9 cellular contexts compared by ENCODE assay signal in genomic region chrX:53239474-53239873, GRCh38. TPM values are rescaled to one million over a fixed set of nuclear protein-coding genes. Genes with fewer than 3 reads are reported as not detected.
DNase-seq lines count a peak whose midpoint lies in the region; ATAC-seq and TF ChIP-seq lines count a peak whose summit lies in the region.
"Had no signal": no experiment of that assay in that cellular context is flagged by ENCODE, and none has a peak within 500 bp of the region (broad histone marks: within the 10 kb centered on the region; RNA-seq: fewer than 3 reads in every experiment).

No MANE protein-coding gene starts in this region.

- H2BK5ac ChIP-seq in IMR-90 (ENCODE audit: low read depth, low read length, poor library complexity, severe bottlenecking) (no peak overlapping the region), mesendoderm (ENCODE audit: low read length) (no peak overlapping the region)

- H3K27me3 ChIP-seq in GM06990 (replicated peaks; ENCODE audit: control insufficient read depth, insufficient read depth, low read length) (no peaks in the 10 kb centered on the region; the same call in 1 of the 2 replicates), IMR-90 (ENCODE audit: control insufficient read depth, insufficient read depth, low read length) (peaks cover 18% of the 10 kb centered on the region; the same call in 1 of the 2 replicates), mesendoderm (ENCODE audit: insufficient read depth, low read length, poor library complexity) (no peaks in the 10 kb centered on the region)

- in situ Hi-C loops in IMR-90 (cut with MboI; ENCODE audit: low sequenced_read_pairs), result no loop called here

- ATAC-seq in IMR-90 (ENCODE audit: low read depth), result no peak; the same call in 1 of the 2 replicates
- ATAC-seq in activated CD8-positive, alpha-beta T cell treated with anti-CD3 and anti-CD28 coated beads for 36 hours, result peak; percentile 86
- no peak for ATAC-seq in GM21447 (IDR thresholded peaks at IDR 0.05; ENCODE audit: unreplicated experiment)
- ATAC-seq in GM19395 (IDR thresholded peaks at IDR 0.05; ENCODE audit: unreplicated experiment), result no peak

- TF ChIP-seq RAD21 in IMR-90 (IDR thresholded peaks at IDR 0.05; ENCODE audit: low read length), result no peak

- H3K9ac ChIP-seq in IMR-90 (ENCODE audit: low read depth, low read length) (no peak overlapping the region), mesendoderm (ENCODE audit: low read length) (no peak overlapping the region)

- WGBS in IMR-90 (ENCODE audit: extremely low coverage in 2 of 2, insufficient read length in 1 of 2), 2 experiments, result 60% methylated on average over 1 of the region's 6 CpGs; no CpG with 5 or more reads in 1 of the 2 experiments
- WGBS in mesendoderm (ENCODE audit: extremely low coverage, insufficient coverage, low lambda C conversion rate), result no CpG with 5 or more reads among the region's 6 CpGs

- no peak overlapping the region for H4K91ac ChIP-seq in IMR-90 (ENCODE audit: insufficient read depth, low read depth, low read length)

- no peaks in the 10 kb centered on the region; the same call in 1 of the 2 replicates for H3K9me1 ChIP-seq in IMR-90 (ENCODE audit: insufficient read depth, low read length)

- H2BK120ac ChIP-seq in IMR-90 (ENCODE audit: low read depth, low read length) (no peak overlapping the region), mesendoderm (ENCODE audit: low read depth, low read length) (no peak overlapping the region)

- H3K27ac ChIP-seq in IMR-90 (ENCODE audit: insufficient read depth, low read length), result no peak overlapping the region
- no peak overlapping the region for H3K27ac ChIP-seq in mesendoderm (ENCODE audit: low read depth, low read length)

- no peaks in the 10 kb centered on the region for H3K9me3 Mint-ChIP-seq in activated CD8-positive, alpha-beta T cell treated with anti-CD3 and anti-CD28 coated beads for 36 hours
- H3K9me3 Mint-ChIP-seq: activated B cell treated with CpG ODN at 0.5 μM for 24 hours had no signal

- H2BK15ac ChIP-seq in IMR-90 (ENCODE audit: low read depth, low read length) (no peak overlapping the region), mesendoderm (replicated peaks; ENCODE audit: low read depth) (no peak overlapping the region)

- dilution Hi-C loops in IMR-90 (cut with HindIII; ENCODE audit: low sequenced_read_pairs, unreplicated experiment), result no loop called here

- peaks cover 10% of the 10 kb centered on the region for H3K4me1 Mint-ChIP-seq in activated CD8-positive, alpha-beta T cell treated with anti-CD3 and anti-CD28 coated beads for 36 hours (ENCODE audit: low read depth)
- H3K4me1 Mint-ChIP-seq: activated B cell treated with CpG ODN at 0.5 μM for 24 hours had no signal

- H3K79me2 ChIP-seq in mesendoderm (ENCODE audit: control insufficient read depth, insufficient read depth, low read length), result no peaks in the 10 kb centered on the region

- H3K27ac Mint-ChIP-seq in activated CD8-positive, alpha-beta T cell treated with anti-CD3 and anti-CD28 coated beads for 36 hours, result no peak overlapping the region
- H3K27ac Mint-ChIP-seq: activated B cell treated with CpG ODN at 0.5 μM for 24 hours had no signal

- H3K4me1 ChIP-seq in IMR-90 (ENCODE audit: control insufficient read depth, insufficient read depth, low read length) (no peaks in the 10 kb centered on the region), mesendoderm (ENCODE audit: control insufficient read depth, low read depth, low read length) (no peaks in the 10 kb centered on the region)

- DNase-seq in GM06990 (ENCODE audit: extremely low read depth, insufficient read length) (no peak), IMR-90 (no peak), mesendoderm (peak; percentile 61), cardiac septum (ENCODE audit: low spot score) (no peak), EL (no peak)
- peak; percentile 71 for DNase-seq in activated CD8-positive, alpha-beta T cell treated with anti-CD3 and anti-CD28 coated beads for 36 hours
- DNase-seq: activated B cell treated with CpG ODN at 0.5 μM for 24 hours had no signal

- H3K36me3 Mint-ChIP-seq in activated CD8-positive, alpha-beta T cell treated with anti-CD3 and anti-CD28 coated beads for 36 hours (ENCODE audit: low read depth), result no peaks in the 10 kb centered on the region

- H3K4me3 Mint-ChIP-seq in activated CD8-positive, alpha-beta T cell treated with anti-CD3 and anti-CD28 coated beads for 36 hours, result no peak overlapping the region
- H3K4me3 Mint-ChIP-seq: activated B cell treated with CpG ODN at 0.5 μM for 24 hours had no signal

- no peaks in the 10 kb centered on the region for H3K9me3 ChIP-seq in IMR-90 (ENCODE audit: control insufficient read depth, insufficient read depth, low read length)

- H2AK5ac ChIP-seq in IMR-90 (ENCODE audit: low read depth, low read length) (no peak overlapping the region), mesendoderm (ENCODE audit: low read length) (no peak overlapping the region)

- H3K23ac ChIP-seq in IMR-90 (ENCODE audit: low read depth, low read length) (no peak overlapping the region), mesendoderm (ENCODE audit: low read length) (no peak overlapping the region)

- H3K27me3 Mint-ChIP-seq in activated CD8-positive, alpha-beta T cell treated with anti-CD3 and anti-CD28 coated beads for 36 hours, result no peaks in the 10 kb centered on the region
- H3K27me3 Mint-ChIP-seq: activated B cell treated with CpG ODN at 0.5 μM for 24 hours had no signal

- no peak overlapping the region for H3K18ac ChIP-seq in IMR-90 (ENCODE audit: low read depth, low read length)
- H3K18ac ChIP-seq in mesendoderm (ENCODE audit: low read length), result no peak overlapping the region

- BruUV-seq in IMR-90 (replicated peaks; lab: Mats Ljungman, UMichigan), result no TSS peak

- H2BK20ac ChIP-seq in IMR-90 (ENCODE audit: low read depth, low read length), result no peak overlapping the region

- H3K36me3 ChIP-seq in GM06990 (ENCODE audit: control insufficient read depth, insufficient read depth, low read length), result no peaks in the 10 kb centered on the region
- peaks cover 16% of the 10 kb centered on the region; the same call in 1 of the 2 replicates for H3K36me3 ChIP-seq in IMR-90 (ENCODE audit: control insufficient read depth, insufficient read depth, low read length)
- no peaks in the 10 kb centered on the region for H3K36me3 ChIP-seq in mesendoderm (ENCODE audit: control insufficient read depth, insufficient read depth, low read length)

- peak; percentile 37 for TF ChIP-seq CTCF in GM06990 (IDR thresholded peaks at IDR 0.05; ENCODE audit: insufficient read depth, low read length, poor library complexity, severe bottlenecking)
- peak; percentile 20; the same call in 1 of the 2 replicates for TF ChIP-seq CTCF in IMR-90 (conservative IDR thresholded peaks at IDR 0.05; ENCODE audit: low read depth, low read length)
- TF ChIP-seq CTCF in activated CD8-positive, alpha-beta T cell treated with anti-CD3 and anti-CD28 coated beads for 36 hours (IDR thresholded peaks at IDR 0.05), result peak; percentile 15

- peak overlapping the region; percentile 37 for H2AK9ac ChIP-seq in IMR-90 (replicated peaks; ENCODE audit: low read depth, low read length, poor library complexity)

- H3K14ac ChIP-seq in IMR-90 (replicated peaks; ENCODE audit: low read depth, low read length), result no peak overlapping the region

- no peaks in the 10 kb centered on the region for H3K79me1 ChIP-seq in IMR-90 (ENCODE audit: low read depth in 1 of 2, low read length in 2 of 2)
- no peaks in the 10 kb centered on the region for H3K79me1 ChIP-seq in mesendoderm (ENCODE audit: low read length)

- H4K8ac ChIP-seq in IMR-90 (ENCODE audit: low read depth in 2 of 2, low read length in 2 of 2) (no peak overlapping the region), mesendoderm (ENCODE audit: low read depth, low read length) (no peak overlapping the region)

- no peak overlapping the region for H2AFZ ChIP-seq in IMR-90 (replicated peaks; ENCODE audit: low read length, poor library complexity)

- intact Hi-C loops in IMR-90 (cut with micrococcal nuclease) (no loop called here), cardiac septum (cut with DNase I) (no loop called here)
- intact Hi-C loops in activated CD8-positive, alpha-beta T cell treated with anti-CD3 and anti-CD28 coated beads for 36 hours (cut with micrococcal nuclease), result no loop called here

- H3K56ac ChIP-seq in IMR-90 (ENCODE audit: extremely low read depth, insufficient read depth, low read length) (no peak overlapping the region), mesendoderm (ENCODE audit: low read length) (no peak overlapping the region)

- no peak overlapping the region for H3K4me2 ChIP-seq in IMR-90 (ENCODE audit: low read depth, low read length)
- H3K4me2 ChIP-seq in mesendoderm (ENCODE audit: low read length), result no peak overlapping the region

- no peaks in the 10 kb centered on the region for H4K20me1 ChIP-seq in IMR-90 (ENCODE audit: insufficient read depth, low read length)

- no peak overlapping the region for H4K5ac ChIP-seq in IMR-90 (ENCODE audit: low read depth, low read length)
- H4K5ac ChIP-seq in mesendoderm (ENCODE audit: low read length), result no peak overlapping the region

- TF ChIP-seq POLR2A in IMR-90 (IDR thresholded peaks at IDR 0.05; ENCODE audit: low read depth, low read length), result no peak

- POLR2A ChIA-PET in IMR-90 (lab: Charles Lee; ENCODE audit: unreplicated experiment), result no interaction called here
- POLR2A ChIA-PET in activated CD8-positive, alpha-beta T cell treated with anti-CD3 and anti-CD28 coated beads for 36 hours (lab: Charles Lee), result interaction anchor here (1.3 kb wide), 1 partner anchor 14 kb away, joined by 7 read pairs; the partner anchor contains the start of gene KDM5C

- no peak overlapping the region for H3K4me3 ChIP-seq in GM06990 (replicated peaks; ENCODE audit: low read depth, low read length)
- H3K4me3 ChIP-seq in IMR-90 (ENCODE audit: insufficient read depth, low read depth, low read length), result no peak overlapping the region
- no peak overlapping the region for H3K4me3 ChIP-seq in mesendoderm (ENCODE audit: low read length)

- H3K4ac ChIP-seq in IMR-90 (ENCODE audit: low read depth, low read length), result no peak overlapping the region
- no peak overlapping the region for H3K4ac ChIP-seq in mesendoderm (ENCODE audit: low read depth, low read length)

- CTCF ChIA-PET in IMR-90 (lab: Yijun Ruan, JAX), result no interaction called here
- CTCF ChIA-PET in activated CD8-positive, alpha-beta T cell treated with anti-CD3 and anti-CD28 coated beads for 36 hours (lab: Charles Lee), result interaction anchor here (0.6 to 1.5 kb wide), 10 partner anchors 8 to 243 kb away, joined by 3 to 6 read pairs (median 4); no protein-coding TSS in a partner anchor

RNA-seq across cellular contexts. Expression of gene KDM5C, which starts 14.5 kb away (rescaled TPM):
- total RNA-seq in IMR-90 (2012; rRNA removed) (65.8 and 84.6 TPM in 2 replicates), cardiac septum (57.7 TPM)
- 75.4 and 75.8 TPM in 2 replicates for polyA plus RNA-seq in IMR-90 (2012; rRNA removed)
- polyA plus RNA-seq in IMR-90 (2012; cell fraction: cytosol; rRNA removed), result 55.1 and 56.5 TPM in 2 replicates
- 183 and 297 TPM in 2 replicates for polyA plus RNA-seq in IMR-90 (2012; cell fraction: nucleus; rRNA removed; ENCODE audit: low replicate concordance)
- total RNA-seq in activated CD8-positive, alpha-beta T cell treated with anti-CD3 and anti-CD28 coated beads for 36 hours, result 10 to 100 TPM; 94.3 to 99.4 TPM
- 33.4 TPM for polyA plus RNA-seq in mesendoderm (2013, experiment 1 of 2)
- 31.7 TPM for polyA plus RNA-seq in mesendoderm (2013, experiment 2 of 2)

RNA-seq across cellular contexts. Expression of gene IQSEC2, which starts 41.9 kb away (rescaled TPM):
- 2.5 and 3.9 TPM in 2 replicates for total RNA-seq in IMR-90 (2012; rRNA removed)
- 11.4 and 13.0 TPM in 2 replicates for polyA plus RNA-seq in IMR-90 (2012; rRNA removed)
- 11.5 and 14.2 TPM in 2 replicates for polyA plus RNA-seq in IMR-90 (2012; cell fraction: cytosol; rRNA removed)
- 17.3 and 23.1 TPM in 2 replicates for polyA plus RNA-seq in IMR-90 (2012; cell fraction: nucleus; rRNA removed; ENCODE audit: low replicate concordance)
- total RNA-seq in activated CD8-positive, alpha-beta T cell treated with anti-CD3 and anti-CD28 coated beads for 36 hours, result under 1 TPM; 0.05 to 0.07 TPM
- 18.7 TPM for polyA plus RNA-seq in mesendoderm (2013, experiment 1 of 2)
- polyA plus RNA-seq in mesendoderm (2013, experiment 2 of 2), result 19.1 TPM
- 11.6 TPM for total RNA-seq in cardiac septum

Comparison
In these comparisons a context has a peak if more than half of its experiments do, and no peak if none do; other contexts are left out.
1. DNase-seq: peak in activated CD8-positive, alpha-beta T cell treated with anti-CD3 and anti-CD28 coated beads for 36 hours (single experiment) and mesendoderm (single experiment); none in GM06990 (single experiment), IMR-90 (single experiment), cardiac septum (single experiment) and EL (single experiment).
2. Peak in every context shown above with its lines, with median percentiles within 50 percentile points of each other: CTCF ChIP-seq.